Comparison of ENCODE assay signal across 8 cellular contexts in genomic region chr3:39180546-39181346, GRCh38. TPM values are rescaled to one million over a fixed set of nuclear protein-coding genes. Genes with fewer than 3 reads are reported as not detected.
A peak's percentile ranks its signal among the peaks of the same experiment; 100 is the strongest.
DNase-seq lines count a peak whose midpoint lies in the region; ATAC-seq, FAIRE-seq and TF ChIP-seq lines count a peak whose summit lies in the region.

No MANE protein-coding gene starts in this region.

- peak; percentile 92 for FAIRE-seq in GM12892 (lab: Jason Lieb, UNC)

- DNase-seq in GM12892 (ENCODE audit: insufficient read length) (peak; percentile 92), NCI-H146 treated with DMSO at 0.1 percent for 48 hours (lab: John Stamatoyannopoulos, UW; ENCODE audit: unreplicated experiment) (peak; percentile 76), T-helper 9 cell (peak; percentile 89), ascending aorta (ENCODE audit: low spot score in 2 of 2) (peak; percentile 82 to 97), hypothalamus (lab: John Stamatoyannopoulos, UW) (peak in 43 of 51 donors; percentile 21 to 91 (median 73)), retina (peak; percentile 88), cerebellar nuclear complex (lab: John Stamatoyannopoulos, UW) (no peak)

- peak; percentile 19 to 35 (median 30) for TF ChIP-seq CTCF in ascending aorta (IDR thresholded peaks at IDR 0.05)

- H3K4me3 ChIP-seq in ascending aorta = peak overlapping the region; percentile 49 to 54

- peaks cover 19 to 37% of the 10 kb centered on the region in 2 donors for H3K4me1 ChIP-seq in ascending aorta

- peak; percentile 93 for ATAC-seq in HG02852 (IDR thresholded peaks at IDR 0.05; ENCODE audit: unreplicated experiment)

- peak overlapping the region; percentile 93 to 94 for H3K27ac ChIP-seq in ascending aorta

- no peaks in the 10 kb centered on the region for H3K36me3 ChIP-seq in ascending aorta

- intact Hi-C loops in ascending aorta (cut with DNase I) = loop anchor here (2.0 to 10.0 kb wide), 3 partner anchors 46 to 202 kb away; partner anchors contain the start of genes GORASP1, SLC25A38 and TTC21A

- TF ChIP-seq POLR2A in GM12892 (IDR thresholded peaks at IDR 0.05; ENCODE audit: low read depth, low read length) = no peak

- H3K27me3 ChIP-seq in ascending aorta = no peaks in the 10 kb centered on the region

- H3K9me3 ChIP-seq in ascending aorta = no peaks in the 10 kb centered on the region

RNA-seq across cellular contexts. Expression of gene XIRP1, which starts 11.6 kb away (rescaled TPM):
- polyA plus RNA-seq in GM12892 (2012; ENCODE audit: missing spikeins) = 0.89 TPM
- total RNA-seq in ascending aorta = not detected

RNA-seq across cellular contexts. Expression of gene CSRNP1, which starts 27.4 kb away (rescaled TPM):
- polyA plus RNA-seq in GM12892 (2012; ENCODE audit: missing spikeins) = 14.0 TPM
- total RNA-seq in ascending aorta = 176 TPM

Comparison
In these comparisons a context has a peak if more than half of its experiments do, and no peak if none do; other contexts are left out.
1. DNase-seq: peak in GM12892 (single experiment), NCI-H146 treated with DMSO at 0.1 percent for 48 hours (single experiment), T-helper 9 cell (single experiment), ascending aorta (2 of 2), hypothalamus (43 of 51) and retina (single experiment); none in cerebellar nuclear complex (0 of 2).